ENCODE assay signal across 9 cellular contexts in genomic region chr2:36597003-36597531, GRCh38. TPM values are rescaled to one million over a fixed set of nuclear protein-coding genes. Genes with fewer than 3 reads are reported as not detected.
A peak's percentile ranks its signal among the peaks of the same experiment; 100 is the strongest.
DNase-seq lines count a peak whose midpoint lies in the region; FAIRE-seq and TF ChIP-seq lines count a peak whose summit lies in the region.
"Had no signal": no experiment of that assay in that cellular context is flagged by ENCODE, and none has a peak within 500 bp of the region (broad histone marks: within the 10 kb centered on the region; RNA-seq: fewer than 3 reads in every experiment).

No MANE protein-coding gene starts in this region.

- TF ChIP-seq CTCF in bronchial epithelial cell (IDR thresholded peaks at IDR 0.05; ENCODE audit: insufficient read depth, low read length, severe bottlenecking) = no peak

- no peaks in the 10 kb centered on the region for H3K27me3 ChIP-seq in ACC112 (ENCODE audit: insufficient read depth, low read length)
- peaks cover 24% of the 10 kb centered on the region for H3K27me3 ChIP-seq in HUES48 (ENCODE audit: control insufficient read depth, insufficient read depth, low read length)
- H3K27me3 ChIP-seq in bronchial epithelial cell (ENCODE audit: control insufficient read depth, insufficient read depth, low read length) = no peaks in the 10 kb centered on the region
- H3K27me3 ChIP-seq in muscle layer of colon (ENCODE audit: control insufficient read depth in 1 of 2, insufficient read depth in 2 of 2, low read length in 2 of 2) = no peaks in the 10 kb centered on the region

- H3K9ac ChIP-seq in HUES48 (ENCODE audit: low read depth, low read length) (peak overlapping the region; percentile 72; the same call in 1 of the 2 replicates), muscle layer of colon (ENCODE audit: low read length) (peak overlapping the region; percentile 19)

- H3K36me3 ChIP-seq in ACC112 (ENCODE audit: insufficient read depth, low read length) (peaks cover 15% of the 10 kb centered on the region; the same call in 1 of the 2 replicates), HUES48 (ENCODE audit: control insufficient read depth, insufficient read depth, low read length) (peaks cover 3% of the 10 kb centered on the region; the same call in 1 of the 2 replicates), bronchial epithelial cell (ENCODE audit: control insufficient read depth, insufficient read depth, low read length) (no peaks in the 10 kb centered on the region), muscle layer of colon (ENCODE audit: insufficient read depth, low read length) (no peaks in the 10 kb centered on the region)

- H2AFZ ChIP-seq in ACC112 (ENCODE audit: low read length, unreplicated experiment) = no peak overlapping the region

- H3K27ac ChIP-seq in ACC112 (ENCODE audit: low read depth, low read length) (peak overlapping the region; percentile 54), HUES48 (ENCODE audit: low read depth, low read length) (peak overlapping the region; percentile 93), muscle layer of colon (ENCODE audit: low read depth, low read length) (peak overlapping the region; percentile 16)

- DNase-seq in bronchial epithelial cell (ENCODE audit: low read depth) (no peak), NCI-H2196 treated with DMSO at 0.1 percent for 48 hours (lab: John Stamatoyannopoulos, UW; ENCODE audit: unreplicated experiment) (no peak), NCI-H2029 (lab: John Stamatoyannopoulos, UW) (no peak), NCI-H1417 treated with DMSO at 0.1 percent for 48 hours (lab: John Stamatoyannopoulos, UW) (no peak), NCI-H1105 (lab: John Stamatoyannopoulos, UW) (no peak)

- H3K9me3 ChIP-seq in HUES48 (ENCODE audit: control insufficient read depth, insufficient read depth, low read length) (no peaks in the 10 kb centered on the region), muscle layer of colon (ENCODE audit: low read length) (no peaks in the 10 kb centered on the region)

- H3K4me3 ChIP-seq in ACC112 (ENCODE audit: low read depth, low read length) = peak overlapping the region; percentile 96
- peak overlapping the region; percentile 67 for H3K4me3 ChIP-seq in HUES48 (ENCODE audit: low read depth, low read length)
- H3K4me3 ChIP-seq in bronchial epithelial cell (ENCODE audit: low read depth, low read length) = peak overlapping the region; percentile 76
- H3K4me3 ChIP-seq in muscle layer of colon (ENCODE audit: low read depth in 1 of 2, low read length in 2 of 2) = peak overlapping the region; percentile 15 to 73

- H3K4me1 ChIP-seq in ACC112 (ENCODE audit: control insufficient read depth, insufficient read depth, low read length, unreplicated experiment) (peaks cover 25% of the 10 kb centered on the region), HUES48 (ENCODE audit: control insufficient read depth, insufficient read depth, low read length) (peaks cover 15% of the 10 kb centered on the region), muscle layer of colon (ENCODE audit: insufficient read depth, low read length) (peaks cover 26% of the 10 kb centered on the region)

- FAIRE-seq in bronchial epithelial cell (lab: Jason Lieb, UNC) = no peak
- FAIRE-seq: colon had no signal

- peaks cover 53% of the 10 kb centered on the region for H3K79me2 ChIP-seq in ACC112 (ENCODE audit: control insufficient read depth, insufficient read depth, low read length, unreplicated experiment)

RNA-seq across cellular contexts. Expression of gene FEZ2, which starts 0.9 kb away (rescaled TPM):
- 46.3 and 57.0 TPM in 2 replicates for total RNA-seq in bronchial epithelial cell

Comparison
In these comparisons a context has a peak if more than half of its experiments do, and no peak if none do; other contexts are left out.
1. H3K27ac ChIP-seq: peak in every context shown above with its lines; median percentile 93 in HUES48; 54 in ACC112; 16 in muscle layer of colon.
2. H3K4me3 ChIP-seq: peak in every context shown above with its lines; median percentile 96 in ACC112; 76 in bronchial epithelial cell; 67 in HUES48; 44 in muscle layer of colon.